In the genomic region with DNA sequence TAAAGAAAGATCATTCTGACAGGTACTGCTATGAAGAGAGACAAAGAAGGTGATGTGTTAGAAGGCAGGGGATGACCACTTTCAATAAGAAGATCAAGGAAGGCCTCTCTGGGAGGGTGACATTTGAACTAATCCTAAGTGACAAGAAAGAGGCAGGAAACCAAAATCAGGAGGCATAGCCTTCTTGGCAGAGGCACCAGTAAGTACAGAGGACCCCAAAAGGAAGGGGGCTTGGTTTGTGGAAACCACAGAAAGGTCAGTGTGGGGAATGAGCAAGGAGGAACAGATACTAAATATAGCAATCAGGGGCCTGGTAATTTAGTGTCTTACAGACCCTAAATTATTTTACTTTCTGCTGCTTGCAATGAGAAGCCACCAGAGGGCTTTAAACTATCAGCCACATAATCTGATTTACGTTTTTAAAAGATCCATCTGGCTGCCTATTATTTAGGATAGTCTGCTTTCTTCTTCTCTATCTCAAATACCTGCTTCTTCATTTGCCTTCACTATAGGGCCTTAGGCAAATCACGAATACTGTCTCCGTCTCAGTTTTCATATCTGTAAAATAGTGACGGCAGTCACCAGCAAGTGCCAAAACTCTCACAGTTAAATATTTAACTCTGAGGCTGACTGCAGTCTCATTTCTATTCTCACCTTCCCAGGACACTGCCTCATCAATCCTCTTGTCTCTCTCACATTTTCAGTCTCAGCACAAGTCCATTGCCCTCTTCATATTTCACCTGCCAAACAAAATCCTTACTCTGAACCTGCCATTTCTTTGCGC, we compare ENCODE assay signal across 13 cellular contexts. TPM values are rescaled to one million over a fixed set of nuclear protein-coding genes. Genes with fewer than 3 reads are reported as not detected.
DNase-seq lines count a peak whose midpoint lies in the region; ATAC-seq and TF ChIP-seq lines count a peak whose summit lies in the region.
"Had no signal": no experiment of that assay in that cellular context is flagged by ENCODE, and none has a peak within 500 bp of the region (broad histone marks: within the 10 kb centered on the region; RNA-seq: fewer than 3 reads in every experiment).

No MANE protein-coding gene starts in this region.

- peak; percentile 16 for TF ChIP-seq CTCF in astrocyte of the spinal cord (IDR thresholded peaks at IDR 0.05; ENCODE audit: low read depth, low read length)
- TF ChIP-seq CTCF in GM10248 (IDR thresholded peaks at IDR 0.05; ENCODE audit: control extremely low read depth, extremely low read depth, low read depth, missing control alignments) = no peak

- peak overlapping the region; percentile 63 for H3K27ac Mint-ChIP-seq in activated naive CD4-positive, alpha-beta T cell treated with anti-CD3 and anti-CD28 coated beads, Interleukin-2, amount 50 U/mL, for 24 hours
- no peak overlapping the region for H3K27ac Mint-ChIP-seq in activated T-helper 17 cell treated with anti-CD3 and anti-CD28 coated beads, Interleukin-2, amount 50 U/mL, for 72 hours
- H3K27ac Mint-ChIP-seq: activated CD4-positive, alpha-beta T cell treated with anti-CD3 and anti-CD28 coated beads for 36 hours had no signal

- no peaks in the 10 kb centered on the region for H3K27me3 Mint-ChIP-seq in activated naive CD4-positive, alpha-beta T cell treated with anti-CD3 and anti-CD28 coated beads, Interleukin-2, amount 50 U/mL, for 24 hours
- H3K27me3 Mint-ChIP-seq in activated T-helper 17 cell treated with anti-CD3 and anti-CD28 coated beads, Interleukin-2, amount 50 U/mL, for 72 hours = no peaks in the 10 kb centered on the region
- H3K27me3 Mint-ChIP-seq: activated CD4-positive, alpha-beta T cell treated with anti-CD3 and anti-CD28 coated beads for 36 hours had no signal

- no peak for DNase-seq in activated naive CD4-positive, alpha-beta T cell (lab: John Stamatoyannopoulos, UW)
- DNase-seq in astrocyte of the spinal cord (ENCODE audit: low read depth, low spot score) (no peak), GM10248 (ENCODE audit: extremely low spot score) (no peak), NCI-H1930 (lab: John Stamatoyannopoulos, UW) (no peak)
- DNase-seq: activated CD4-positive, alpha-beta T cell treated with anti-CD3 and anti-CD28 coated beads for 36 hours; NCI-H187; Right ventricle myocardium superior had no signal

- ATAC-seq in HG03097 (IDR thresholded peaks at IDR 0.05; ENCODE audit: low FRiP score, unreplicated experiment) = peak; percentile 64
- ATAC-seq in GM21360 (IDR thresholded peaks at IDR 0.05; ENCODE audit: unreplicated experiment) = no peak
- no peak for ATAC-seq in activated T-helper 17 cell treated with anti-CD3 and anti-CD28 coated beads, Interleukin-2, amount 50 U/mL, for 72 hours (replicated peaks)
- ATAC-seq: A549; activated CD4-positive, alpha-beta T cell treated with anti-CD3 and anti-CD28 coated beads for 36 hours had no signal

- in situ Hi-C loops in astrocyte of the spinal cord (cut with HindIII; ENCODE audit: low sequenced_read_pairs) = no loop called here

- no peak overlapping the region for H3K4me3 Mint-ChIP-seq in activated naive CD4-positive, alpha-beta T cell treated with anti-CD3 and anti-CD28 coated beads, Interleukin-2, amount 50 U/mL, for 24 hours
- H3K4me3 Mint-ChIP-seq in activated T-helper 17 cell treated with anti-CD3 and anti-CD28 coated beads, Interleukin-2, amount 50 U/mL, for 72 hours = no peak overlapping the region
- H3K4me3 Mint-ChIP-seq: activated CD4-positive, alpha-beta T cell treated with anti-CD3 and anti-CD28 coated beads for 36 hours had no signal

- peaks cover 7% of the 10 kb centered on the region for H3K9me3 Mint-ChIP-seq in activated naive CD4-positive, alpha-beta T cell treated with anti-CD3 and anti-CD28 coated beads, Interleukin-2, amount 50 U/mL, for 24 hours
- H3K9me3 Mint-ChIP-seq in activated T-helper 17 cell treated with anti-CD3 and anti-CD28 coated beads, Interleukin-2, amount 50 U/mL, for 72 hours = no peaks in the 10 kb centered on the region

- CTCF ChIA-PET in GM10248 (lab: Yijun Ruan, JAX) = no interaction called here

- POLR2A ChIA-PET in GM10248 (lab: Yijun Ruan, JAX) = no interaction called here

- peaks cover 88% of the 10 kb centered on the region for H3K4me1 Mint-ChIP-seq in activated naive CD4-positive, alpha-beta T cell treated with anti-CD3 and anti-CD28 coated beads, Interleukin-2, amount 50 U/mL, for 24 hours
- peaks cover 46% of the 10 kb centered on the region for H3K4me1 Mint-ChIP-seq in activated T-helper 17 cell treated with anti-CD3 and anti-CD28 coated beads, Interleukin-2, amount 50 U/mL, for 72 hours

- H3K4me3 ChIP-seq in astrocyte of the spinal cord (ENCODE audit: low read depth, low read length) = no peak overlapping the region
- H3K4me3 ChIP-seq: A549, suprapubic skin had no signal

- peaks cover 17% of the 10 kb centered on the region for H3K36me3 Mint-ChIP-seq in activated naive CD4-positive, alpha-beta T cell treated with anti-CD3 and anti-CD28 coated beads, Interleukin-2, amount 50 U/mL, for 24 hours
- peaks cover 5% of the 10 kb centered on the region for H3K36me3 Mint-ChIP-seq in activated T-helper 17 cell treated with anti-CD3 and anti-CD28 coated beads, Interleukin-2, amount 50 U/mL, for 72 hours (ENCODE audit: low read depth)

RNA-seq across cellular contexts. Expression of gene NR3C2, which starts 16.7 kb away (rescaled TPM):
- total RNA-seq in activated T-helper 17 cell treated with anti-CD3 and anti-CD28 coated beads, Interleukin-2, amount 50 U/mL, for 72 hours = 1 to 10 TPM; 7.1 to 7.8 TPM
